Comparison of ENCODE assay signal across 1 cellular context in the genomic region with DNA sequence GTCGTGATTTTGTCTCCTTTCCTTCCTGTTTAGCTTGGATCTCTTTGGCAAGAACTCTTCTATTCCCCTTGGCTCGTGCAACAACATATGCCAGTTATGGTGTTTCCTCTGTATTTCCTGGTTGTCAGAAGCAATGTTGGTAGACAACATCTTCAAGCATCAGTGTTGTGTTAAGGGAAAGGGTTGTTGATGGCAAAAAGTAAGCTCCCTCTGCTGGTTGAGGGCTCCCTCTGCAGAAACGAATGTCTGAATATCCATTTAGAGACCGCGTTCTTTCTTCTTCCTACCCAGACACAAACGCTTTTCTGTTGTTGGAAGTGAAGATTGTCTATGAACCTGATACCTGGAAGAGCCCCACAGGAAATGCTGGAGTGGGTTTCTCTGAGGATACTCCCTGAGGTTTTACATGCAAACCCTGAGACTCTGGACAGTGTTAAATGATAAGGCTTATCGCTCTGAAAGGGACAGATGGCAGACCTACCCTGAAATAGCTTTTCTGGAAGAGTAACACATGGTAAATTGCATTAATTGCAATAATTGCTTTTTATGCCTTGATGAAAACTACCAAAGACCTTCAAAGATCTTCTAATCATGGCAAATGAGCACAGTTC.
TF ChIP-seq lines count a peak whose summit lies in the region.

No MANE protein-coding gene starts in this region.

TF ChIP-seq in neural cell, 6 proteins besides CTCF, POLR2A, EP300 and RAD21 (continued from another document):
- TF ChIP-seq, protein P1, sequence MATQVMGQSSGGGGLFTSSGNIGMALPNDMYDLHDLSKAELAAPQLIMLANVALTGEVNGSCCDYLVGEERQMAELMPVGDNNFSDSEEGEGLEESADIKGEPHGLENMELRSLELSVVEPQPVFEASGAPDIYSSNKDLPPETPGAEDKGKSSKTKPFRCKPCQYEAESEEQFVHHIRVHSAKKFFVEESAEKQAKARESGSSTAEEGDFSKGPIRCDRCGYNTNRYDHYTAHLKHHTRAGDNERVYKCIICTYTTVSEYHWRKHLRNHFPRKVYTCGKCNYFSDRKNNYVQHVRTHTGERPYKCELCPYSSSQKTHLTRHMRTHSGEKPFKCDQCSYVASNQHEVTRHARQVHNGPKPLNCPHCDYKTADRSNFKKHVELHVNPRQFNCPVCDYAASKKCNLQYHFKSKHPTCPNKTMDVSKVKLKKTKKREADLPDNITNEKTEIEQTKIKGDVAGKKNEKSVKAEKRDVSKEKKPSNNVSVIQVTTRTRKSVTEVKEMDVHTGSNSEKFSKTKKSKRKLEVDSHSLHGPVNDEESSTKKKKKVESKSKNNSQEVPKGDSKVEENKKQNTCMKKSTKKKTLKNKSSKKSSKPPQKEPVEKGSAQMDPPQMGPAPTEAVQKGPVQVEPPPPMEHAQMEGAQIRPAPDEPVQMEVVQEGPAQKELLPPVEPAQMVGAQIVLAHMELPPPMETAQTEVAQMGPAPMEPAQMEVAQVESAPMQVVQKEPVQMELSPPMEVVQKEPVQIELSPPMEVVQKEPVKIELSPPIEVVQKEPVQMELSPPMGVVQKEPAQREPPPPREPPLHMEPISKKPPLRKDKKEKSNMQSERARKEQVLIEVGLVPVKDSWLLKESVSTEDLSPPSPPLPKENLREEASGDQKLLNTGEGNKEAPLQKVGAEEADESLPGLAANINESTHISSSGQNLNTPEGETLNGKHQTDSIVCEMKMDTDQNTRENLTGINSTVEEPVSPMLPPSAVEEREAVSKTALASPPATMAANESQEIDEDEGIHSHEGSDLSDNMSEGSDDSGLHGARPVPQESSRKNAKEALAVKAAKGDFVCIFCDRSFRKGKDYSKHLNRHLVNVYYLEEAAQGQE (IDR thresholded peaks at IDR 0.05; ENCODE audit: borderline replicate concordance), result no peak
